In genomic region chr16:28538733-28539596, GRCh38 we compare ENCODE assay signal across 10 cellular contexts. TPM values are rescaled to one million over a fixed set of nuclear protein-coding genes. Genes with fewer than 3 reads are reported as not detected.
DNase-seq lines count a peak whose midpoint lies in the region; ATAC-seq and TF ChIP-seq lines count a peak whose summit lies in the region.
"Had no signal": no experiment of that assay in that cellular context is flagged by ENCODE, and none has a peak within 500 bp of the region (broad histone marks: within the 10 kb centered on the region; RNA-seq: fewer than 3 reads in every experiment).

Gene NUPR1 (minus strand): TSS chr16:28538974. CDS start chr16:28538907, 67 bp downstream.

- peak within 1 kb of the TSS in 1 of 10 donors; percentile 2 for H3K4me3 Mint-ChIP-seq in naive thymus-derived CD4-positive, alpha-beta T cell
- H3K4me3 Mint-ChIP-seq: activated naive CD8-positive, alpha-beta T cell had no signal

- DNase-seq in Ammon's horn (ENCODE audit: low spot score) (peak; percentile 87), OCI-M1 (lab: John Stamatoyannopoulos, UW) (peak; percentile 48), GM20000 (ENCODE audit: low spot score) (no peak)
- no peak for DNase-seq in naive thymus-derived CD4-positive, alpha-beta T cell
- no peak for DNase-seq in stimulated activated CD4-positive, alpha-beta T cell treated with anti-CD3 and anti-CD28 coated beads, Interleukin-2, amount 100 ng/mL, for 24 hours
- no peak for DNase-seq in activated CD4-positive, alpha-beta T cell treated with anti-CD3 and anti-CD28 coated beads for 4 hours

- no peaks in the 10 kb centered on the region for H3K27me3 ChIP-seq in naive thymus-derived CD4-positive, alpha-beta T cell (ENCODE audit: control insufficient read depth in 2 of 2, insufficient read depth in 2 of 2, low read length in 2 of 2)

- H3K36me3 Mint-ChIP-seq in naive thymus-derived CD4-positive, alpha-beta T cell: peaks cover 0 to 6% (median 4%) of the 10 kb centered on the region in 5 donors
- H3K36me3 Mint-ChIP-seq: activated naive CD8-positive, alpha-beta T cell had no signal

- H3K27ac ChIP-seq in naive thymus-derived CD4-positive, alpha-beta T cell (ENCODE audit: low read depth, low read length): no peak within 1 kb of the TSS

- no peak within 1 kb of the TSS for H3K4me3 ChIP-seq in naive thymus-derived CD4-positive, alpha-beta T cell (ENCODE audit: low read length)
- H3K4me3 ChIP-seq: GM12878 had no signal

- peak within 1 kb of the TSS; percentile 5 to 87 (median 76) for H3K27ac Mint-ChIP-seq in naive thymus-derived CD4-positive, alpha-beta T cell
- H3K27ac Mint-ChIP-seq: activated naive CD8-positive, alpha-beta T cell had no signal

- H3K27me3 Mint-ChIP-seq in naive thymus-derived CD4-positive, alpha-beta T cell: no peaks in the 10 kb centered on the region
- H3K27me3 Mint-ChIP-seq: activated naive CD8-positive, alpha-beta T cell had no signal

- CTCF ChIA-PET in naive thymus-derived CD4-positive, alpha-beta T cell (lab: Charles Lee): no interaction called here

- ATAC-seq in esophagus mucosa: peak; percentile 90
- no peak for ATAC-seq in naive thymus-derived CD4-positive, alpha-beta T cell
- ATAC-seq in GM21447 (IDR thresholded peaks at IDR 0.05; ENCODE audit: unreplicated experiment): no peak
- ATAC-seq: GM12878 had no signal

- H3K9me3 Mint-ChIP-seq in naive thymus-derived CD4-positive, alpha-beta T cell: peaks cover 0 to 4% (median 0%) of the 10 kb centered on the region in 11 donors

- H3K36me3 ChIP-seq in naive thymus-derived CD4-positive, alpha-beta T cell (ENCODE audit: control insufficient read depth in 2 of 3, insufficient read depth in 3 of 3, low read length in 3 of 3): no peaks in the 10 kb centered on the region

- intact Hi-C loops in naive thymus-derived CD4-positive, alpha-beta T cell (cut with micrococcal nuclease): no loop called here

- H3K4me1 Mint-ChIP-seq in naive thymus-derived CD4-positive, alpha-beta T cell: peaks cover 18 to 65% (median 40%) of the 10 kb centered on the region in 7 donors

- H3K4me1 ChIP-seq in naive thymus-derived CD4-positive, alpha-beta T cell (ENCODE audit: control insufficient read depth in 2 of 2, insufficient read depth in 2 of 2, low read length in 2 of 2): peaks cover 17 to 18% of the 10 kb centered on the region in 2 donors

- POLR2A ChIA-PET in naive thymus-derived CD4-positive, alpha-beta T cell (lab: Charles Lee): no interaction called here

- TF ChIP-seq CTCF in GM20000 (IDR thresholded peaks at IDR 0.05; ENCODE audit: extremely low read depth, missing control alignments): no peak

- no peaks in the 10 kb centered on the region for H3K9me3 ChIP-seq in naive thymus-derived CD4-positive, alpha-beta T cell (ENCODE audit: control insufficient read depth in 2 of 3, low read length in 3 of 3)

RNA-seq across cellular contexts. Expression of gene NUPR1, which starts in this region (rescaled TPM):
- total RNA-seq in esophagus mucosa: 64.4 TPM
- under 1 TPM in 2 of 5 experiments, not detected in 3; 0.05 to 0.11 TPM for total RNA-seq in naive thymus-derived CD4-positive, alpha-beta T cell
- not detected for polyA plus RNA-seq in naive thymus-derived CD4-positive, alpha-beta T cell

Comparison
In these comparisons a context has a peak if more than half of its experiments do, and no peak if none do; other contexts are left out.
1. RNA of gene NUPR1 (total RNA-seq): 64.4 TPM in esophagus mucosa (single experiment); 0.05 to 0.11 TPM in naive thymus-derived CD4-positive, alpha-beta T cell; every median in the first group is over 10 times any median in the second.
2. DNase-seq: peak in Ammon's horn (single experiment) and OCI-M1 (single experiment); none in naive thymus-derived CD4-positive, alpha-beta T cell (0 of 9), GM20000 (single experiment), stimulated activated CD4-positive, alpha-beta T cell treated with anti-CD3 and anti-CD28 coated beads, Interleukin-2, amount 100 ng/mL, for 24 hours (0 of 2) and activated CD4-positive, alpha-beta T cell treated with anti-CD3 and anti-CD28 coated beads for 4 hours (0 of 2).